In genomic region chr5:176695073-176695472, GRCh38 we compare ENCODE assay signal across 21 cellular contexts. TPM values are rescaled to one million over a fixed set of nuclear protein-coding genes. Genes with fewer than 3 reads are reported as not detected.
DNase-seq lines count a peak whose midpoint lies in the region; ATAC-seq and TF ChIP-seq lines count a peak whose summit lies in the region.
"Had no signal": no experiment of that assay in that cellular context is flagged by ENCODE, and none has a peak within 500 bp of the region (broad histone marks: within the 10 kb centered on the region; RNA-seq: fewer than 3 reads in every experiment).

No MANE protein-coding gene starts in this region.

- H3K4me1 Mint-ChIP-seq in WTC11, result peaks cover 77% of the 10 kb centered on the region
- H3K4me1 Mint-ChIP-seq: CD4-positive, alpha-beta memory T cell had no signal

- intact Hi-C loops in Right ventricle myocardium superior (cut with DNase I), result no loop called here
- intact Hi-C loops in cardiac septum (cut with DNase I), result no loop called here
- intact Hi-C loops in left ventricle myocardium inferior (cut with micrococcal nuclease), result no loop called here

- H3K27ac Mint-ChIP-seq in WTC11, result no peak overlapping the region
- H3K27ac Mint-ChIP-seq: CD4-positive, alpha-beta memory T cell had no signal

- H3K4me3 ChIP-seq in left ventricle myocardium inferior, result no peak overlapping the region
- no peak overlapping the region for H3K4me3 ChIP-seq in effector memory CD4-positive, alpha-beta T cell (ENCODE audit: insufficient read depth, low read depth, low read length, poor library complexity, severe bottlenecking)
- H3K4me3 ChIP-seq: BLaER1, Peyer's patch had no signal

- peak overlapping the region; percentile 27 for H3K27ac ChIP-seq in left ventricle myocardium inferior (replicated peaks)
- no peak overlapping the region for H3K27ac ChIP-seq in effector memory CD4-positive, alpha-beta T cell (ENCODE audit: insufficient read depth, low read length, poor library complexity, severe bottlenecking)
- H3K27ac ChIP-seq: BLaER1, Peyer's patch had no signal

- H3K9me3 Mint-ChIP-seq in WTC11, result no peaks in the 10 kb centered on the region

- H3K27me3 Mint-ChIP-seq in WTC11 (ENCODE audit: low read depth), result peaks cover 7% of the 10 kb centered on the region

- no peak overlapping the region for H3K4me3 Mint-ChIP-seq in WTC11
- H3K4me3 Mint-ChIP-seq: CD4-positive, alpha-beta memory T cell had no signal

- H3K4me1 ChIP-seq in left ventricle myocardium inferior, result peaks cover 17% of the 10 kb centered on the region
- no peaks in the 10 kb centered on the region for H3K4me1 ChIP-seq in effector memory CD4-positive, alpha-beta T cell (ENCODE audit: control insufficient read depth, insufficient read depth, low read length, poor library complexity, severe bottlenecking)
- H3K4me1 ChIP-seq: BLaER1 had no signal

- DNase-seq in Right ventricle myocardium superior, result no peak
- DNase-seq in cardiac septum (ENCODE audit: low spot score), result no peak
- DNase-seq in OCI-M1 (lab: John Stamatoyannopoulos, UW), result peak; percentile 29
- no peak for DNase-seq in left ventricle myocardium inferior
- no peak for DNase-seq in NCI-H2227 treated with DMSO at 0.1 percent for 48 hours (lab: John Stamatoyannopoulos, UW)
- no peak for DNase-seq in WTC11 (ENCODE audit: low spot score)
- no peak for DNase-seq in effector memory CD4-positive, alpha-beta T cell
- DNase-seq: Calu3; CD4-positive, alpha-beta memory T cell; DND-41; H7; KG1; NCI-H1048; NCI-H1436; NCI-H2081; NCI-H446; NCI-H526 treated with DMSO at 0.1 percent for 48 hours; Peyer's patch had no signal

- CTCF ChIA-PET in WTC11 (lab: Charles Lee), result interaction anchor here (1.3 to 14.2 kb wide), 3 partner anchors 19 to 36 kb away, joined by 3 to 233 read pairs (median 8); no protein-coding TSS in a partner anchor

- POLR2A ChIA-PET in WTC11 (lab: Charles Lee), result no interaction called here

- no peaks in the 10 kb centered on the region for H3K36me3 Mint-ChIP-seq in WTC11
- H3K36me3 Mint-ChIP-seq: CD4-positive, alpha-beta memory T cell had no signal

- TF ChIP-seq CTCF in left ventricle myocardium inferior (IDR thresholded peaks at IDR 0.05; ENCODE audit: borderline replicate concordance) (no peak), WTC11 (IDR thresholded peaks at IDR 0.05) (no peak)

- H3K36me3 ChIP-seq in left ventricle myocardium inferior, result no peaks in the 10 kb centered on the region
- no peaks in the 10 kb centered on the region for H3K36me3 ChIP-seq in effector memory CD4-positive, alpha-beta T cell (ENCODE audit: control insufficient read depth, insufficient read depth, low read length)
- H3K36me3 ChIP-seq: BLaER1, Peyer's patch had no signal

- H3K9me3 ChIP-seq in left ventricle myocardium inferior (replicated peaks), result peaks cover 3% of the 10 kb centered on the region
- H3K9me3 ChIP-seq in effector memory CD4-positive, alpha-beta T cell (ENCODE audit: control insufficient read depth, low read length), result no peaks in the 10 kb centered on the region
- H3K9me3 ChIP-seq: BLaER1, Peyer's patch had no signal

- ATAC-seq in Right ventricle myocardium superior (ENCODE audit: poor library complexity) (peak; percentile 82), GM21526 (IDR thresholded peaks at IDR 0.05; ENCODE audit: low FRiP score, unreplicated experiment) (no peak), WTC11 (no peak)
- ATAC-seq: HepG2 had no signal

- H3K27me3 ChIP-seq in left ventricle myocardium inferior (ENCODE audit: low read depth), result peaks cover 98% of the 10 kb centered on the region
- peaks cover 12% of the 10 kb centered on the region for H3K27me3 ChIP-seq in effector memory CD4-positive, alpha-beta T cell (replicated peaks; ENCODE audit: control insufficient read depth, insufficient read depth, low read length, poor library complexity, severe bottlenecking)
- H3K27me3 ChIP-seq: Peyer's patch had no signal

TF ChIP-seq in WTC11, 78 proteins besides CTCF, POLR2A, EP300 and RAD21:
- TF ChIP-seq GABPB1 (CRISPR knock-in tag; IDR thresholded peaks at IDR 0.05) (no peak), SMAD4 (CRISPR knock-in tag; IDR thresholded peaks at IDR 0.05) (no peak), CDX4 (CRISPR knock-in tag; IDR thresholded peaks at IDR 0.05; ENCODE audit: borderline replicate concordance) (no peak), NR1H2 (CRISPR knock-in tag; IDR thresholded peaks at IDR 0.05) (no peak), IRF2 (CRISPR knock-in tag; IDR thresholded peaks at IDR 0.05; ENCODE audit: borderline replicate concordance, low read depth) (no peak), ZNF671 (CRISPR knock-in tag; IDR thresholded peaks at IDR 0.05) (no peak)

RNA-seq across cellular contexts. Expression of gene TSPAN17, which starts 47.8 kb away (rescaled TPM):
- total RNA-seq in Right ventricle myocardium superior, result 27.4 TPM
- total RNA-seq in cardiac septum, result 30.2 TPM
- total RNA-seq in left ventricle myocardium inferior, result 31.0 TPM
- 45.7 to 47.8 TPM (median 46.1 TPM) in 3 replicates for total RNA-seq in WTC11 (2021)
